In genomic region chr12:124279315-124279714, GRCh38 we compare ENCODE assay signal across 16 cellular contexts. TPM values are rescaled to one million over a fixed set of nuclear protein-coding genes. Genes with fewer than 3 reads are reported as not detected.
"Had no signal": no experiment of that assay in that cellular context is flagged by ENCODE, and none has a peak within 500 bp of the region (broad histone marks: within the 10 kb centered on the region; RNA-seq: fewer than 3 reads in every experiment).

No MANE protein-coding gene starts in this region.

- H3K9me3 ChIP-seq: adrenal gland, lower lobe of right lung, vagina had no signal

- H3K9me3 Mint-ChIP-seq: activated T-helper 17 cell treated with anti-CD3 and anti-CD28 coated beads, Interleukin-2, amount 50 U/mL, for 72 hours; stimulated activated naive CD8-positive, alpha-beta T cell treated with anti-CD3 and anti-CD28 coated beads, Interleukin-15, Interleukin-2, amounts not matched to agents 100 ng/mL and 50 ng/mL, for 24 hours had no signal

- H3K27ac Mint-ChIP-seq: activated CD4-positive, alpha-beta T cell treated with anti-CD3 and anti-CD28 coated beads, Interleukin-2, amount 10 ng/mL, durations not matched to agents 7 days and 5 days; activated naive CD4-positive, alpha-beta T cell treated with anti-CD3 and anti-CD28 coated beads, Interleukin-2, amount 10 ng/mL, durations not matched to agents 7 days and 5 days; activated T-helper 17 cell treated with anti-CD3 and anti-CD28 coated beads, Interleukin-2, amount 50 U/mL, for 72 hours; dendritic cell treated with granulocyte-macrophage colony-stimulating factor and Interleukin-4, amounts not matched to agents 40 ng/mL and 50 ng/mL, for 4 days; effector memory CD8-positive, alpha-beta T cell; stimulated activated naive CD8-positive, alpha-beta T cell treated with anti-CD3 and anti-CD28 coated beads, Interleukin-15, Interleukin-2, amounts not matched to agents 100 ng/mL and 50 ng/mL, for 24 hours; T-helper 17 cell had no signal

- H3K4me1 Mint-ChIP-seq: activated CD4-positive, alpha-beta T cell treated with anti-CD3 and anti-CD28 coated beads, Interleukin-2, amount 10 ng/mL, durations not matched to agents 7 days and 5 days; activated naive CD4-positive, alpha-beta T cell treated with anti-CD3 and anti-CD28 coated beads, Interleukin-2, amount 10 ng/mL, durations not matched to agents 7 days and 5 days; activated T-helper 17 cell treated with anti-CD3 and anti-CD28 coated beads, Interleukin-2, amount 50 U/mL, for 72 hours; central memory CD8-positive, alpha-beta T cell had no signal

- H3K4me3 ChIP-seq: adrenal gland, lower lobe of right lung, vagina had no signal

- H3K4me1 ChIP-seq: lower lobe of right lung had no signal

- H3K27ac ChIP-seq: adrenal gland, lower lobe of right lung, vagina had no signal

- H3K36me3 Mint-ChIP-seq: activated naive CD4-positive, alpha-beta T cell treated with anti-CD3 and anti-CD28 coated beads, Interleukin-2, amount 10 ng/mL, durations not matched to agents 7 days and 5 days had no signal

- H3K36me3 ChIP-seq: adrenal gland, lower lobe of right lung, vagina had no signal

- H3K4me3 Mint-ChIP-seq: activated CD4-positive, alpha-beta T cell treated with anti-CD3 and anti-CD28 coated beads, Interleukin-2, amount 10 ng/mL, durations not matched to agents 7 days and 5 days; activated naive CD4-positive, alpha-beta T cell treated with anti-CD3 and anti-CD28 coated beads, Interleukin-2, amount 10 ng/mL, durations not matched to agents 7 days and 5 days; activated T-helper 17 cell treated with anti-CD3 and anti-CD28 coated beads, Interleukin-2, amount 50 U/mL, for 72 hours; central memory CD8-positive, alpha-beta T cell; dendritic cell treated with granulocyte-macrophage colony-stimulating factor and Interleukin-4, amounts not matched to agents 40 ng/mL and 50 ng/mL, for 4 days; effector memory CD8-positive, alpha-beta T cell; naive thymus-derived CD8-positive, alpha-beta T cell; stimulated activated naive CD8-positive, alpha-beta T cell treated with anti-CD3 and anti-CD28 coated beads, Interleukin-15, Interleukin-2, amounts not matched to agents 100 ng/mL and 50 ng/mL, for 24 hours; T-helper 17 cell had no signal

- DNase-seq: activated CD4-positive, alpha-beta T cell treated with anti-CD3 and anti-CD28 coated beads, Interleukin-2, amount 10 ng/mL, durations not matched to agents 7 days and 5 days; activated CD4-positive, CD25-positive, alpha-beta regulatory T cell; activated CD8-positive, alpha-beta memory T cell treated with anti-CD3 and anti-CD28 coated beads for 24 hours; activated T-cell treated with anti-CD3 and anti-CD28 coated beads for 4 hours; adrenal gland; effector memory CD8-positive, alpha-beta T cell; lower lobe of right lung; naive thymus-derived CD8-positive, alpha-beta T cell; stimulated activated CD4-positive, alpha-beta T cell treated with anti-CD3 and anti-CD28 coated beads, Interleukin-2, amount 100 ng/mL, for 48 hours; T-helper 17 cell had no signal

- H3K27me3 ChIP-seq: adrenal gland, vagina had no signal

RNA-seq across cellular contexts. Expression of gene RFLNA, which starts 15.6 kb away (rescaled TPM):
- total RNA-seq: activated CD4-positive, alpha-beta T cell treated with anti-CD3 and anti-CD28 coated beads, Interleukin-2, amount 10 ng/mL, durations not matched to agents 7 days and 5 days; activated T-helper 17 cell treated with anti-CD3 and anti-CD28 coated beads, Interleukin-2, amount 50 U/mL, for 72 hours; naive thymus-derived CD8-positive, alpha-beta T cell; T-helper 17 cell had no signal
- polyA plus RNA-seq: naive thymus-derived CD8-positive, alpha-beta T cell had no signal
